29 cellular contexts compared by ENCODE assay signal in genomic region chr19:55464039-55464668, GRCh38. TPM values are rescaled to one million over a fixed set of nuclear protein-coding genes. Genes with fewer than 3 reads are reported as not detected.
"Had no signal": no experiment of that assay in that cellular context is flagged by ENCODE, and none has a peak within 500 bp of the region (broad histone marks: within the 10 kb centered on the region; RNA-seq: fewer than 3 reads in every experiment).

No MANE protein-coding gene starts in this region.

- H3K27ac ChIP-seq: breast epithelium, colonic mucosa, epithelial cell of prostate, heart right ventricle, left ventricle myocardium inferior, tibial nerve, VCaP had no signal

- H3K4me3 ChIP-seq: breast epithelium, colonic mucosa, heart right ventricle, left ventricle myocardium inferior, tibial nerve had no signal

- DNase-seq: activated CD8-positive, alpha-beta memory T cell treated with anti-CD3 and anti-CD28 coated beads, Interleukin-2, amount 10 ng/mL, durations not matched to agents 7 days and 5 days; activated CD8-positive, alpha-beta T cell treated with anti-CD3 and anti-CD28 coated beads for 36 hours; activated gamma-delta T cell; activated T-cell treated with anti-CD3 and anti-CD28 coated beads for 4 hours; amniotic stem cell; colonic mucosa; left ventricle myocardium inferior; naive thymus-derived CD4-positive, alpha-beta T cell; retina; stimulated activated CD4-positive, alpha-beta T cell treated with anti-CD3 and anti-CD28 coated beads, Interleukin-2, amount 100 ng/mL, for 24 hours; stimulated activated naive CD8-positive, alpha-beta T cell treated with anti-CD3 and anti-CD28 coated beads, Interleukin-15, amount 100 ng/mL, for 72 hours had no signal

- H3K36me3 Mint-ChIP-seq: activated CD8-positive, alpha-beta memory T cell treated with anti-CD3 and anti-CD28 coated beads, Interleukin-2, amount 10 ng/mL, durations not matched to agents 7 days and 5 days; activated naive CD8-positive, alpha-beta T cell; naive thymus-derived CD4-positive, alpha-beta T cell had no signal

- H3K4me3 Mint-ChIP-seq: activated CD4-positive, alpha-beta T cell treated with anti-CD3 and anti-CD28 coated beads, Interleukin-2, amount 10 ng/mL, durations not matched to agents 24 days and 14 days; activated CD8-positive, alpha-beta memory T cell treated with anti-CD3 and anti-CD28 coated beads, Interleukin-2, amount 10 ng/mL, durations not matched to agents 7 days and 5 days; activated CD8-positive, alpha-beta T cell treated with anti-CD3 and anti-CD28 coated beads for 36 hours; activated naive CD8-positive, alpha-beta T cell; activated T-helper 1 cell treated with anti-CD3 and anti-CD28 coated beads, Interleukin-12 subunit alpha, Interleukin-12 subunit beta, Interleukin-2, Interleukin-4 antibody, amounts not matched to agents 30 ng/mL and 10 ng/mL and 1 ng/mL, durations not matched to agents 14 hours and 24 hours and 36 hours; central memory CD8-positive, alpha-beta T cell; stimulated activated effector memory CD8-positive, alpha-beta T cell treated with anti-CD3 and anti-CD28 coated beads, Interleukin-12 subunit alpha, Interleukin-12 subunit beta, amount 100 ng/mL, for 72 hours; stimulated activated naive CD8-positive, alpha-beta T cell treated with anti-CD3 and anti-CD28 coated beads, Interleukin-15, amount 100 ng/mL, for 72 hours had no signal

- H3K9me3 ChIP-seq: breast epithelium, colonic mucosa, heart right ventricle, left ventricle myocardium inferior, tibial nerve had no signal

- ATAC-seq: activated CD4-positive, CD25-positive, alpha-beta regulatory T cell treated with anti-CD3 and anti-CD28 coated beads, Interleukin-2, amount 50 U/mL, for 24 hours; activated CD8-positive, alpha-beta memory T cell treated with anti-CD3 and anti-CD28 coated beads, Interleukin-2, amount 10 ng/mL, durations not matched to agents 7 days and 5 days; activated CD8-positive, alpha-beta T cell treated with anti-CD3 and anti-CD28 coated beads for 36 hours; heart right ventricle; naive thymus-derived CD4-positive, alpha-beta T cell; stimulated activated effector memory CD8-positive, alpha-beta T cell treated with anti-CD3 and anti-CD28 coated beads, Interleukin-12 subunit alpha, Interleukin-12 subunit beta, amount 100 ng/mL, for 72 hours; stimulated activated naive CD8-positive, alpha-beta T cell treated with anti-CD3 and anti-CD28 coated beads, Interleukin-15, amount 100 ng/mL, for 72 hours had no signal

- H3K4me1 ChIP-seq: colonic mucosa had no signal

- H3K27me3 ChIP-seq: breast epithelium, colonic mucosa, heart right ventricle, tibial nerve had no signal

- H3K9me3 Mint-ChIP-seq: activated CD4-positive, alpha-beta T cell treated with anti-CD3 and anti-CD28 coated beads, Interleukin-2, amount 10 ng/mL, durations not matched to agents 24 days and 14 days; activated CD8-positive, alpha-beta T cell treated with anti-CD3 and anti-CD28 coated beads for 36 hours; activated T-helper 1 cell treated with anti-CD3 and anti-CD28 coated beads, Interleukin-12 subunit alpha, Interleukin-12 subunit beta, Interleukin-2, Interleukin-4 antibody, amounts not matched to agents 30 ng/mL and 10 ng/mL and 1 ng/mL, durations not matched to agents 14 hours and 24 hours and 36 hours; central memory CD8-positive, alpha-beta T cell; stimulated activated effector memory CD8-positive, alpha-beta T cell treated with anti-CD3 and anti-CD28 coated beads, Interleukin-12 subunit alpha, Interleukin-12 subunit beta, amount 100 ng/mL, for 72 hours; stimulated activated naive CD8-positive, alpha-beta T cell treated with anti-CD3 and anti-CD28 coated beads, Interleukin-15, amount 100 ng/mL, for 72 hours had no signal

- H3K36me3 ChIP-seq: breast epithelium, colonic mucosa, heart right ventricle, left ventricle myocardium inferior, tibial nerve had no signal

- H3K27me3 Mint-ChIP-seq: activated CD4-positive, alpha-beta T cell treated with anti-CD3 and anti-CD28 coated beads, Interleukin-2, amount 10 ng/mL, durations not matched to agents 24 days and 14 days; activated CD8-positive, alpha-beta T cell treated with anti-CD3 and anti-CD28 coated beads for 36 hours; activated naive CD8-positive, alpha-beta T cell; central memory CD8-positive, alpha-beta T cell; stimulated activated naive CD8-positive, alpha-beta T cell treated with anti-CD3 and anti-CD28 coated beads, Interleukin-15, amount 100 ng/mL, for 72 hours had no signal

- H3K27ac Mint-ChIP-seq: activated CD4-positive, alpha-beta T cell treated with anti-CD3 and anti-CD28 coated beads, Interleukin-2, amount 10 ng/mL, durations not matched to agents 24 days and 14 days; activated CD8-positive, alpha-beta memory T cell treated with anti-CD3 and anti-CD28 coated beads, Interleukin-2, amount 10 ng/mL, durations not matched to agents 7 days and 5 days; activated CD8-positive, alpha-beta T cell treated with anti-CD3 and anti-CD28 coated beads for 36 hours; activated naive CD8-positive, alpha-beta T cell; activated T-helper 1 cell treated with anti-CD3 and anti-CD28 coated beads, Interleukin-12 subunit alpha, Interleukin-12 subunit beta, Interleukin-2, Interleukin-4 antibody, amounts not matched to agents 30 ng/mL and 10 ng/mL and 1 ng/mL, durations not matched to agents 14 hours and 24 hours and 36 hours; naive thymus-derived CD4-positive, alpha-beta T cell; progenitor cell of endocrine pancreas; stimulated activated effector memory CD8-positive, alpha-beta T cell treated with anti-CD3 and anti-CD28 coated beads, Interleukin-12 subunit alpha, Interleukin-12 subunit beta, amount 100 ng/mL, for 72 hours; stimulated activated naive CD8-positive, alpha-beta T cell treated with anti-CD3 and anti-CD28 coated beads, Interleukin-15, amount 100 ng/mL, for 72 hours had no signal

RNA-seq across cellular contexts. Expression of gene C19orf85, which starts 0.4 kb away (rescaled TPM):
- total RNA-seq: activated CD4-positive, alpha-beta T cell treated with anti-CD3 and anti-CD28 coated beads, Interleukin-2, amount 10 ng/mL, durations not matched to agents 24 days and 14 days; activated CD8-positive, alpha-beta memory T cell treated with anti-CD3 and anti-CD28 coated beads, Interleukin-2, amount 10 ng/mL, durations not matched to agents 7 days and 5 days; activated CD8-positive, alpha-beta T cell treated with anti-CD3 and anti-CD28 coated beads for 36 hours; activated T-helper 1 cell treated with anti-CD3 and anti-CD28 coated beads, Interleukin-12 subunit alpha, Interleukin-12 subunit beta, Interleukin-2, Interleukin-4 antibody, amounts not matched to agents 30 ng/mL and 10 ng/mL and 1 ng/mL, durations not matched to agents 14 hours and 24 hours and 36 hours; breast epithelium; colonic mucosa; fibroblast of villous mesenchyme; heart right ventricle; left ventricle myocardium inferior; lung microvascular endothelial cell; naive thymus-derived CD4-positive, alpha-beta T cell; osteocyte; progenitor cell of endocrine pancreas; skeletal muscle tissue; T-helper 2 cell treated with Interferon-gamma antibody and Interleukin-4, amounts not matched to agents 100 ng/mL and 5 ng/mL, for 36 hours; tibial nerve; urinary bladder had no signal
- polyA plus RNA-seq: heart right ventricle; naive thymus-derived CD4-positive, alpha-beta T cell had no signal

RNA-seq across cellular contexts. Expression of gene SHISA7, which starts 21.1 kb away (rescaled TPM):
- total RNA-seq: activated CD4-positive, alpha-beta T cell treated with anti-CD3 and anti-CD28 coated beads, Interleukin-2, amount 10 ng/mL, durations not matched to agents 24 days and 14 days; activated CD8-positive, alpha-beta memory T cell treated with anti-CD3 and anti-CD28 coated beads, Interleukin-2, amount 10 ng/mL, durations not matched to agents 7 days and 5 days; activated CD8-positive, alpha-beta T cell treated with anti-CD3 and anti-CD28 coated beads for 36 hours; activated T-helper 1 cell treated with anti-CD3 and anti-CD28 coated beads, Interleukin-12 subunit alpha, Interleukin-12 subunit beta, Interleukin-2, Interleukin-4 antibody, amounts not matched to agents 30 ng/mL and 10 ng/mL and 1 ng/mL, durations not matched to agents 14 hours and 24 hours and 36 hours; colonic mucosa; fibroblast of villous mesenchyme; heart right ventricle; left ventricle myocardium inferior; lung microvascular endothelial cell; naive thymus-derived CD4-positive, alpha-beta T cell; osteocyte; skeletal muscle tissue; T-helper 2 cell treated with Interferon-gamma antibody and Interleukin-4, amounts not matched to agents 100 ng/mL and 5 ng/mL, for 36 hours had no signal
- polyA plus RNA-seq: naive thymus-derived CD4-positive, alpha-beta T cell had no signal
